Comparison of ENCODE assay signal across 8 cellular contexts in the genomic region with DNA sequence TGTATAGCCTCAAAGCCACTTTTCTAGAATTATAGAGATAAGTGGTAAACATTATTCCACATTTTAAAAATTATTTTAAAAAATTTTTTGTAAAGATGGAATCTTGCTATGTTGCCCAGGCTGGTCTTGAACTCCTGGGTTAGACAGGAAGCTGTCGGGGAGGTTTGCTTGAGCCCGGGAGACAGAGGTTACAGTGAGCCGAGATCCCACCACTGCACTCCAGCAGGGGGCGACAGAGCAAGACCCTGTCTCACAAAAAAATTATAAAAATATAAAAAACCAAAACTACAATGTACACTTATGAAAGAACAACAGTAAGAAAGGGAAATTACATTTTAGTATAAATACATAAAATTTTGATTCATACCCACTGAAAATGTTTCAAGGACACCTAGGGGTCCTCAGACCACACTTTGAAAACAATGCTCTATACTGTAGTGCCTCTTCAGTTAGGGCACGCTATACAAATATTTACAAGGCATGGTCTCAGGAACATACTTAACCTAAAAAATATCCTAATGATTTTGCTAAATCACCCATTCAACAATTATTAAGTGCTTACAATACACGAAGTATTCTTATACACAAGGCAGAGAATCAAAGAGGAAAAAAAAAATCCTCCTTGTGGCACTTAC.
DNase-seq lines count a peak whose midpoint lies in the region; ATAC-seq and TF ChIP-seq lines count a peak whose summit lies in the region.

No MANE protein-coding gene starts in this region.

- DNase-seq in ELF-1 (ENCODE audit: low read depth, low spot score) (peak; percentile 63), NOMO-1 treated with dmso at 0.1 percent for 144 hours (lab: John Stamatoyannopoulos, UW; ENCODE audit: unreplicated experiment) (peak; percentile 10), activated T-cell treated with anti-CD3 and anti-CD28 coated beads for 48 hours (ENCODE audit: low read depth) (peak; percentile 63), fibroblast of mammary gland (ENCODE audit: low read depth) (peak; percentile 67), retinal pigment epithelial cell (ENCODE audit: low read depth) (no peak), putamen (ENCODE audit: low spot score) (no peak), Ammon's horn (ENCODE audit: low spot score) (no peak)

- ATAC-seq in GM18502 (IDR thresholded peaks at IDR 0.05; ENCODE audit: poor library complexity, unreplicated experiment): no peak

- H3K4me3 ChIP-seq in fibroblast of mammary gland (ENCODE audit: control insufficient read depth, low read depth, low read length) (no peak overlapping the region), retinal pigment epithelial cell (ENCODE audit: low read length) (no peak overlapping the region)

- TF ChIP-seq CTCF in fibroblast of mammary gland (conservative IDR thresholded peaks at IDR 0.05; ENCODE audit: control insufficient read depth, insufficient read depth, low read depth, low read length) (peak; percentile 78), retinal pigment epithelial cell (conservative IDR thresholded peaks at IDR 0.05; ENCODE audit: low read depth, low read length) (peak; percentile 87)

Comparison
In these comparisons a context has a peak if more than half of its experiments do, and no peak if none do; other contexts are left out.
1. DNase-seq: peak in ELF-1 (single experiment), NOMO-1 treated with dmso at 0.1 percent for 144 hours (single experiment), activated T-cell treated with anti-CD3 and anti-CD28 coated beads for 48 hours (single experiment) and fibroblast of mammary gland (single experiment); none in retinal pigment epithelial cell (single experiment), putamen (single experiment) and Ammon's horn (single experiment).